2 cellular contexts compared by ENCODE assay signal in the genomic region with DNA sequence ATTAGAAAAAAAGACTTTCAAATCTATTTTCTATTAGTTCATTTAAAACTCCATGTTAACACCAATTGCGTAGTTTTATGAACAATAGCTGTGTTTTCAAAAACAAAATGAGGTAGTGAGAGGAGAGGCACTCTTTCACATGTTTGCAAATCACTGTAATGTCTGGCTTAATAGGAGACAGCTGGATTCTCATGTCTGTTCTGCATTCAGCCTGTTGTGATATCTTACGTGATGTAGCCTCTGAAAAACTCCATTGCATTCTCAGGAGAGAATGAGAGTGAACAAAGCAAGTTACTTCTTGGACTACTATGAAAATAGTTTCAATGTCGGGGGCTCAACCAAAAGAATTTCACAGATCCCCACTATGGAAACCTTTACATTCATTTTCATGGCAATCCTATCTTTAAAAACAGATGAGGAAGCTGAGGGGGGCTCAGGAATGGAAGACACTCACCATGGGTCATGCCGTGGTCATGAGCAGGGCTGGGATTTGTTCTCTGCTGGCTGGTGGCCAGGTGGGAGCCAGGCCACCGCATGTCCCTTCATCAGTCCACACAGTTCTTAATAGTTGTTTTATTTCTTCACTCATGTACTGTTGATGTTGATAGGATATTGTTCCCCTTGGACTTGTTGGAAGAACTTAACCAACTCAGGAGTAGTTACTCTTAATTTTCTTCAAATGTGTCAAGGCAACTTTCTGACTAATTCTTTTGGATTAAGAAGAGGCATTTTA.
A peak's percentile ranks its signal among the peaks of the same experiment; 100 is the strongest.
TF ChIP-seq lines count a peak whose summit lies in the region.

No MANE protein-coding gene starts in this region.

TF ChIP-seq in SK-N-SH treated with all-trans-retinoic acid at 6 μM for 48 hours, 23 proteins besides CTCF, POLR2A, EP300 and RAD21 (continued from another document):
- TF ChIP-seq ZNF70 (CRISPR knock-in tag; IDR thresholded peaks at IDR 0.05) = peak; percentile 92
- TF ChIP-seq, protein P1, sequence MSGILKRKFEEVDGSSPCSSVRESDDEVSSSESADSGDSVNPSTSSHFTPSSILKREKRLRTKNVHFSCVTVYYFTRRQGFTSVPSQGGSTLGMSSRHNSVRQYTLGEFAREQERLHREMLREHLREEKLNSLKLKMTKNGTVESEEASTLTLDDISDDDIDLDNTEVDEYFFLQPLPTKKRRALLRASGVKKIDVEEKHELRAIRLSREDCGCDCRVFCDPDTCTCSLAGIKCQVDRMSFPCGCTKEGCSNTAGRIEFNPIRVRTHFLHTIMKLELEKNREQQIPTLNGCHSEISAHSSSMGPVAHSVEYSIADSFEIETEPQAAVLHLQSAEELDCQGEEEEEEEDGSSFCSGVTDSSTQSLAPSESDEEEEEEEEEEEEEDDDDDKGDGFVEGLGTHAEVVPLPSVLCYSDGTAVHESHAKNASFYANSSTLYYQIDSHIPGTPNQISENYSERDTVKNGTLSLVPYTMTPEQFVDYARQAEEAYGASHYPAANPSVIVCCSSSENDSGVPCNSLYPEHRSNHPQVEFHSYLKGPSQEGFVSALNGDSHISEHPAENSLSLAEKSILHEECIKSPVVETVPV (CRISPR knock-in tag; IDR thresholded peaks at IDR 0.05) = no peak

TF ChIP-seq in SK-N-SH, 30 proteins besides CTCF, POLR2A, EP300 and RAD21:
- TF ChIP-seq, protein P2, sequence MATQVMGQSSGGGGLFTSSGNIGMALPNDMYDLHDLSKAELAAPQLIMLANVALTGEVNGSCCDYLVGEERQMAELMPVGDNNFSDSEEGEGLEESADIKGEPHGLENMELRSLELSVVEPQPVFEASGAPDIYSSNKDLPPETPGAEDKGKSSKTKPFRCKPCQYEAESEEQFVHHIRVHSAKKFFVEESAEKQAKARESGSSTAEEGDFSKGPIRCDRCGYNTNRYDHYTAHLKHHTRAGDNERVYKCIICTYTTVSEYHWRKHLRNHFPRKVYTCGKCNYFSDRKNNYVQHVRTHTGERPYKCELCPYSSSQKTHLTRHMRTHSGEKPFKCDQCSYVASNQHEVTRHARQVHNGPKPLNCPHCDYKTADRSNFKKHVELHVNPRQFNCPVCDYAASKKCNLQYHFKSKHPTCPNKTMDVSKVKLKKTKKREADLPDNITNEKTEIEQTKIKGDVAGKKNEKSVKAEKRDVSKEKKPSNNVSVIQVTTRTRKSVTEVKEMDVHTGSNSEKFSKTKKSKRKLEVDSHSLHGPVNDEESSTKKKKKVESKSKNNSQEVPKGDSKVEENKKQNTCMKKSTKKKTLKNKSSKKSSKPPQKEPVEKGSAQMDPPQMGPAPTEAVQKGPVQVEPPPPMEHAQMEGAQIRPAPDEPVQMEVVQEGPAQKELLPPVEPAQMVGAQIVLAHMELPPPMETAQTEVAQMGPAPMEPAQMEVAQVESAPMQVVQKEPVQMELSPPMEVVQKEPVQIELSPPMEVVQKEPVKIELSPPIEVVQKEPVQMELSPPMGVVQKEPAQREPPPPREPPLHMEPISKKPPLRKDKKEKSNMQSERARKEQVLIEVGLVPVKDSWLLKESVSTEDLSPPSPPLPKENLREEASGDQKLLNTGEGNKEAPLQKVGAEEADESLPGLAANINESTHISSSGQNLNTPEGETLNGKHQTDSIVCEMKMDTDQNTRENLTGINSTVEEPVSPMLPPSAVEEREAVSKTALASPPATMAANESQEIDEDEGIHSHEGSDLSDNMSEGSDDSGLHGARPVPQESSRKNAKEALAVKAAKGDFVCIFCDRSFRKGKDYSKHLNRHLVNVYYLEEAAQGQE (IDR thresholded peaks at IDR 0.05; ENCODE audit: low read depth, low read length) = no peak
- TF ChIP-seq MXI1 (IDR thresholded peaks at IDR 0.05; ENCODE audit: low read depth, low read length) (no peak), CHD2 (IDR thresholded peaks at IDR 0.05; ENCODE audit: low read length, partially characterized antibody) (no peak), EZH2phosphoT487 (IDR thresholded peaks at IDR 0.05; ENCODE audit: borderline replicate concordance, low read depth) (no peak), TAF1 (IDR thresholded peaks at IDR 0.05; ENCODE audit: borderline replicate concordance, low read depth, low read length) (no peak), NFIC (IDR thresholded peaks at IDR 0.05; ENCODE audit: borderline replicate concordance) (no peak)
- TF ChIP-seq, protein P3, sequence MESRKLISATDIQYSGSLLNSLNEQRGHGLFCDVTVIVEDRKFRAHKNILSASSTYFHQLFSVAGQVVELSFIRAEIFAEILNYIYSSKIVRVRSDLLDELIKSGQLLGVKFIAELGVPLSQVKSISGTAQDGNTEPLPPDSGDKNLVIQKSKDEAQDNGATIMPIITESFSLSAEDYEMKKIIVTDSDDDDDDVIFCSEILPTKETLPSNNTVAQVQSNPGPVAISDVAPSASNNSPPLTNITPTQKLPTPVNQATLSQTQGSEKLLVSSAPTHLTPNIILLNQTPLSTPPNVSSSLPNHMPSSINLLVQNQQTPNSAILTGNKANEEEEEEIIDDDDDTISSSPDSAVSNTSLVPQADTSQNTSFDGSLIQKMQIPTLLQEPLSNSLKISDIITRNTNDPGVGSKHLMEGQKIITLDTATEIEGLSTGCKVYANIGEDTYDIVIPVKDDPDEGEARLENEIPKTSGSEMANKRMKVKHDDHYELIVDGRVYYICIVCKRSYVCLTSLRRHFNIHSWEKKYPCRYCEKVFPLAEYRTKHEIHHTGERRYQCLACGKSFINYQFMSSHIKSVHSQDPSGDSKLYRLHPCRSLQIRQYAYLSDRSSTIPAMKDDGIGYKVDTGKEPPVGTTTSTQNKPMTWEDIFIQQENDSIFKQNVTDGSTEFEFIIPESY (IDR thresholded peaks at IDR 0.05; ENCODE audit: borderline replicate concordance, low read depth) = no peak
